1 cellular context compared by ENCODE assay signal in genomic region chr21:42496120-42496838, GRCh38.
TF ChIP-seq lines count a peak whose summit lies in the region.

Gene RSPH1 (minus strand): TSS chr21:42496224. CDS start chr21:42496186, 38 bp downstream.

TF ChIP-seq in HepG2, 621 proteins besides CTCF, POLR2A, EP300 and RAD21 (continued from another document and continues in another):
- TF ChIP-seq BRF2 (CRISPR knock-in tag; IDR thresholded peaks at IDR 0.05) (no peak), TGIF2 (CRISPR knock-in tag; IDR thresholded peaks at IDR 0.05) (peak; percentile 72; the same call in 1 of the 2 replicates), ZSCAN31 (CRISPR knock-in tag; IDR thresholded peaks at IDR 0.05; ENCODE audit: low read depth) (0 out of 2 replicates have a peak, but pooled peaks have one; percentile 40), ZBTB46 (CRISPR knock-in tag; IDR thresholded peaks at IDR 0.05; ENCODE audit: borderline replicate concordance) (no peak), ZNF34 (CRISPR knock-in tag; IDR thresholded peaks at IDR 0.05; ENCODE audit: borderline replicate concordance) (no peak), GMEB1 (CRISPR knock-in tag; IDR thresholded peaks at IDR 0.05; ENCODE audit: borderline replicate concordance) (peak; percentile 69; the same call in 1 of the 2 replicates), TRIM24 (CRISPR knock-in tag; IDR thresholded peaks at IDR 0.05) (no peak), ZNF598 (CRISPR knock-in tag; IDR thresholded peaks at IDR 0.05; ENCODE audit: borderline replicate concordance) (no peak), TMF1 (CRISPR knock-in tag; IDR thresholded peaks at IDR 0.05; ENCODE audit: low read depth) (no peak), CBFB (CRISPR knock-in tag; IDR thresholded peaks at IDR 0.05) (no peak), RFXANK (CRISPR knock-in tag; IDR thresholded peaks at IDR 0.05) (no peak), ERF (CRISPR knock-in tag; IDR thresholded peaks at IDR 0.05) (no peak), PLRG1 (conservative IDR thresholded peaks at IDR 0.05) (no peak), ZNF567 (CRISPR knock-in tag; IDR thresholded peaks at IDR 0.05; ENCODE audit: borderline replicate concordance) (0 out of 2 replicates have a peak, but pooled peaks have one; percentile 25), MAFK (conservative IDR thresholded peaks at IDR 0.05 in 1 of 2, IDR thresholded peaks at IDR 0.05 in 1 of 2; ENCODE audit: low read length in 2 of 2) (no peak), MYNN (CRISPR knock-in tag; IDR thresholded peaks at IDR 0.05; ENCODE audit: low read depth) (no peak), ZNF280D (CRISPR knock-in tag; IDR thresholded peaks at IDR 0.05) (no peak), ZNF816 (CRISPR knock-in tag; IDR thresholded peaks at IDR 0.05; ENCODE audit: borderline replicate concordance) (no peak), PBX3 (CRISPR knock-in tag; IDR thresholded peaks at IDR 0.05; ENCODE audit: borderline replicate concordance) (no peak), CCAR2 (optimal IDR thresholded peaks at IDR 0.05; ENCODE audit: low read depth, low read length) (no peak), ATF2 (CRISPR knock-in tag; IDR thresholded peaks at IDR 0.05) (0 out of 2 replicates have a peak, but pooled peaks have one; percentile 12), NR2F1 (CRISPR knock-in tag; IDR thresholded peaks at IDR 0.05) (no peak), SOX13 (IDR thresholded peaks at IDR 0.05) (no peak), SOX13 (CRISPR knock-in tag; conservative IDR thresholded peaks at IDR 0.05 in 1 of 2, IDR thresholded peaks at IDR 0.05 in 1 of 2) (0 out of 4 replicates have a peak, but pooled peaks of 1 of the 2 experiments have one; percentile 14), ATM (IDR thresholded peaks at IDR 0.05; ENCODE audit: borderline replicate concordance) (no peak), ZNF574 (CRISPR knock-in tag; IDR thresholded peaks at IDR 0.05) (no peak), RORA (CRISPR knock-in tag; IDR thresholded peaks at IDR 0.05) (no peak), NONO (IDR thresholded peaks at IDR 0.05) (no peak), NONO (CRISPR knock-in tag; conservative IDR thresholded peaks at IDR 0.05) (0 out of 2 replicates have a peak, but pooled peaks have one; percentile 33), ZNF629 (CRISPR knock-in tag; conservative IDR thresholded peaks at IDR 0.05) (no peak), FOXP1 (IDR thresholded peaks at IDR 0.05) (no peak), FOXP1 (CRISPR knock-in tag; IDR thresholded peaks at IDR 0.05) (no peak; the same call in 1 of the 2 replicates), ZNF644 (CRISPR knock-in tag; IDR thresholded peaks at IDR 0.05; ENCODE audit: low read depth) (no peak), ZNF235 (CRISPR knock-in tag; IDR thresholded peaks at IDR 0.05; ENCODE audit: borderline replicate concordance) (no peak), ZNF597 (CRISPR knock-in tag; IDR thresholded peaks at IDR 0.05) (no peak), REST (IDR thresholded peaks at IDR 0.05; ENCODE audit: borderline replicate concordance in 1 of 2, low read depth in 1 of 2, low read length in 2 of 2) (no peak), ZNF136 (CRISPR knock-in tag; IDR thresholded peaks at IDR 0.05; ENCODE audit: low read depth) (no peak), FOXO4 (CRISPR knock-in tag; conservative IDR thresholded peaks at IDR 0.05) (no peak), GPBP1L1 (CRISPR knock-in tag; IDR thresholded peaks at IDR 0.05) (no peak), ZNF24 (IDR thresholded peaks at IDR 0.05) (no peak)
